ENCODE assay signal across 1 cellular context in the genomic region with DNA sequence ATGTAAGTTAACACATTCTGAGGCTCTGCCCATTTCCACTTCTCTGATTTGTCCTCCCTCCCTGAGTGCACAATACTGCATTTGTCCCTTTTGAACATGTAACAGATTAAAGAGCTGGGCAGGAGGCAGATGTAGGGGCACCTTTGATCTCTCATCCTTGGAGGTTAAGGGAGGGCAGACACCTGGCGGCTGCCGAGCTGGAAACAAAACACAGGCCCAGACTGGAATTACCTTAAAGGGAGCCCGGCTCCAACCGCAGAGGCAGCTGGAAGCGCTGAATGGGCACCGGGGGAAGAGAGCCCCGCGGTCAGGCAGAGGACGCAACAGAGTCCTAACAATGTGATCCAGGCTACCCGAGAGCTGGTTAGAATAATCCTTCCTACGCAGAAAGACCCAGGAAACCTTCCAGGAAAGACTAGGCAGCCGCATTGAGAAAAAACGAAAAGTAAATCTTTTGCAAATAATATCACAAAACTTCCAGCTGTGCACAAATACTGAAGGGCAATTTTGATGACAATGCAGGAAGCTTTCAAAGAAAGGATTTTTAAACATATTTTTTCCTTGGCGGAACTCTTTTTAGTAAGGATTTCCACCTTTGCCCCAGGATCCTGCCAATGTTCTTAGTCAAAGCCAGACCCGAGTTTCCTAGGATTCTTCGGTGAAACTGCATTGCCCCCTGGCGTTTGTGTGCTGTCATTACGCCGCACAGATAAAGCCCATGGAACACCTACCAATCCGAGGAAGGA.
TF ChIP-seq lines count a peak whose summit lies in the region.

No MANE protein-coding gene starts in this region.

TF ChIP-seq in H1, 55 proteins besides CTCF, POLR2A, EP300 and RAD21 (continued from another document):
- TF ChIP-seq, protein P1, sequence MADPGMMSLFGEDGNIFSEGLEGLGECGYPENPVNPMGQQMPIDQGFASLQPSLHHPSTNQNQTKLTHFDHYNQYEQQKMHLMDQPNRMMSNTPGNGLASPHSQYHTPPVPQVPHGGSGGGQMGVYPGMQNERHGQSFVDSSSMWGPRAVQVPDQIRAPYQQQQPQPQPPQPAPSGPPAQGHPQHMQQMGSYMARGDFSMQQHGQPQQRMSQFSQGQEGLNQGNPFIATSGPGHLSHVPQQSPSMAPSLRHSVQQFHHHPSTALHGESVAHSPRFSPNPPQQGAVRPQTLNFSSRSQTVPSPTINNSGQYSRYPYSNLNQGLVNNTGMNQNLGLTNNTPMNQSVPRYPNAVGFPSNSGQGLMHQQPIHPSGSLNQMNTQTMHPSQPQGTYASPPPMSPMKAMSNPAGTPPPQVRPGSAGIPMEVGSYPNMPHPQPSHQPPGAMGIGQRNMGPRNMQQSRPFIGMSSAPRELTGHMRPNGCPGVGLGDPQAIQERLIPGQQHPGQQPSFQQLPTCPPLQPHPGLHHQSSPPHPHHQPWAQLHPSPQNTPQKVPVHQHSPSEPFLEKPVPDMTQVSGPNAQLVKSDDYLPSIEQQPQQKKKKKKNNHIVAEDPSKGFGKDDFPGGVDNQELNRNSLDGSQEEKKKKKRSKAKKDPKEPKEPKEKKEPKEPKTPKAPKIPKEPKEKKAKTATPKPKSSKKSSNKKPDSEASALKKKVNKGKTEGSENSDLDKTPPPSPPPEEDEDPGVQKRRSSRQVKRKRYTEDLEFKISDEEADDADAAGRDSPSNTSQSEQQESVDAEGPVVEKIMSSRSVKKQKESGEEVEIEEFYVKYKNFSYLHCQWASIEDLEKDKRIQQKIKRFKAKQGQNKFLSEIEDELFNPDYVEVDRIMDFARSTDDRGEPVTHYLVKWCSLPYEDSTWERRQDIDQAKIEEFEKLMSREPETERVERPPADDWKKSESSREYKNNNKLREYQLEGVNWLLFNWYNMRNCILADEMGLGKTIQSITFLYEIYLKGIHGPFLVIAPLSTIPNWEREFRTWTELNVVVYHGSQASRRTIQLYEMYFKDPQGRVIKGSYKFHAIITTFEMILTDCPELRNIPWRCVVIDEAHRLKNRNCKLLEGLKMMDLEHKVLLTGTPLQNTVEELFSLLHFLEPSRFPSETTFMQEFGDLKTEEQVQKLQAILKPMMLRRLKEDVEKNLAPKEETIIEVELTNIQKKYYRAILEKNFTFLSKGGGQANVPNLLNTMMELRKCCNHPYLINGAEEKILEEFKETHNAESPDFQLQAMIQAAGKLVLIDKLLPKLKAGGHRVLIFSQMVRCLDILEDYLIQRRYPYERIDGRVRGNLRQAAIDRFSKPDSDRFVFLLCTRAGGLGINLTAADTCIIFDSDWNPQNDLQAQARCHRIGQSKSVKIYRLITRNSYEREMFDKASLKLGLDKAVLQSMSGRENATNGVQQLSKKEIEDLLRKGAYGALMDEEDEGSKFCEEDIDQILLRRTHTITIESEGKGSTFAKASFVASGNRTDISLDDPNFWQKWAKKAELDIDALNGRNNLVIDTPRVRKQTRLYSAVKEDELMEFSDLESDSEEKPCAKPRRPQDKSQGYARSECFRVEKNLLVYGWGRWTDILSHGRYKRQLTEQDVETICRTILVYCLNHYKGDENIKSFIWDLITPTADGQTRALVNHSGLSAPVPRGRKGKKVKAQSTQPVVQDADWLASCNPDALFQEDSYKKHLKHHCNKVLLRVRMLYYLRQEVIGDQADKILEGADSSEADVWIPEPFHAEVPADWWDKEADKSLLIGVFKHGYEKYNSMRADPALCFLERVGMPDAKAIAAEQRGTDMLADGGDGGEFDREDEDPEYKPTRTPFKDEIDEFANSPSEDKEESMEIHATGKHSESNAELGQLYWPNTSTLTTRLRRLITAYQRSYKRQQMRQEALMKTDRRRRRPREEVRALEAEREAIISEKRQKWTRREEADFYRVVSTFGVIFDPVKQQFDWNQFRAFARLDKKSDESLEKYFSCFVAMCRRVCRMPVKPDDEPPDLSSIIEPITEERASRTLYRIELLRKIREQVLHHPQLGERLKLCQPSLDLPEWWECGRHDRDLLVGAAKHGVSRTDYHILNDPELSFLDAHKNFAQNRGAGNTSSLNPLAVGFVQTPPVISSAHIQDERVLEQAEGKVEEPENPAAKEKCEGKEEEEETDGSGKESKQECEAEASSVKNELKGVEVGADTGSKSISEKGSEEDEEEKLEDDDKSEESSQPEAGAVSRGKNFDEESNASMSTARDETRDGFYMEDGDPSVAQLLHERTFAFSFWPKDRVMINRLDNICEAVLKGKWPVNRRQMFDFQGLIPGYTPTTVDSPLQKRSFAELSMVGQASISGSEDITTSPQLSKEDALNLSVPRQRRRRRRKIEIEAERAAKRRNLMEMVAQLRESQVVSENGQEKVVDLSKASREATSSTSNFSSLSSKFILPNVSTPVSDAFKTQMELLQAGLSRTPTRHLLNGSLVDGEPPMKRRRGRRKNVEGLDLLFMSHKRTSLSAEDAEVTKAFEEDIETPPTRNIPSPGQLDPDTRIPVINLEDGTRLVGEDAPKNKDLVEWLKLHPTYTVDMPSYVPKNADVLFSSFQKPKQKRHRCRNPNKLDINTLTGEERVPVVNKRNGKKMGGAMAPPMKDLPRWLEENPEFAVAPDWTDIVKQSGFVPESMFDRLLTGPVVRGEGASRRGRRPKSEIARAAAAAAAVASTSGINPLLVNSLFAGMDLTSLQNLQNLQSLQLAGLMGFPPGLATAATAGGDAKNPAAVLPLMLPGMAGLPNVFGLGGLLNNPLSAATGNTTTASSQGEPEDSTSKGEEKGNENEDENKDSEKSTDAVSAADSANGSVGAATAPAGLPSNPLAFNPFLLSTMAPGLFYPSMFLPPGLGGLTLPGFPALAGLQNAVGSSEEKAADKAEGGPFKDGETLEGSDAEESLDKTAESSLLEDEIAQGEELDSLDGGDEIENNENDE (IDR thresholded peaks at IDR 0.05; ENCODE audit: insufficient replicate concordance, low read length), result no peak
- TF ChIP-seq SIRT6 (IDR thresholded peaks at IDR 0.05; ENCODE audit: low read length) (no peak), TAF1 (IDR thresholded peaks at IDR 0.05; ENCODE audit: low read depth, low read length) (0 out of 2 replicates have a peak, but pooled peaks have one; percentile 46), HDAC6 (IDR thresholded peaks at IDR 0.05; ENCODE audit: low read depth, low read length) (no peak), JUND (IDR thresholded peaks at IDR 0.05; ENCODE audit: low read length) (no peak), BCL11A (IDR thresholded peaks at IDR 0.05; ENCODE audit: low read depth in 2 of 2, low read length in 2 of 2) (no peak), HDAC2 (IDR thresholded peaks at IDR 0.05; ENCODE audit: borderline replicate concordance in 1 of 2, low read depth in 2 of 2, low read length in 2 of 2) (no peak), MAFK (IDR thresholded peaks at IDR 0.05; ENCODE audit: low read depth, low read length) (peak; percentile 4; the same call in 1 of the 2 replicates), TCF12 (IDR thresholded peaks at IDR 0.05; ENCODE audit: low read depth, low read length) (peak; percentile 93), RXRA (IDR thresholded peaks at IDR 0.05; ENCODE audit: insufficient read depth, low read depth, low read length) (0 out of 2 replicates have a peak, but pooled peaks have one; percentile 62), CTBP2 (IDR thresholded peaks at IDR 0.05; ENCODE audit: borderline replicate concordance, insufficient read depth, insufficient read length, low read length) (peak; percentile 25), CHD2 (IDR thresholded peaks at IDR 0.05; ENCODE audit: low read length) (0 out of 2 replicates have a peak, but pooled peaks have one; percentile 46), KDM1A (IDR thresholded peaks at IDR 0.05; ENCODE audit: borderline replicate concordance, low read length) (no peak), YY1 (IDR thresholded peaks at IDR 0.05; ENCODE audit: low read depth, low read length) (peak; percentile 29; the same call in 1 of the 2 replicates), TAF7 (optimal IDR thresholded peaks at IDR 0.05; ENCODE audit: borderline replicate concordance, low read depth, low read length) (peak; percentile 50), SUZ12 (IDR thresholded peaks at IDR 0.05; ENCODE audit: low read length) (no peak), FOSL1 (IDR thresholded peaks at IDR 0.05; ENCODE audit: insufficient read depth, low read depth, low read length) (no peak), CHD1 (IDR thresholded peaks at IDR 0.05; ENCODE audit: low read depth, low read length) (no peak), NANOG (IDR thresholded peaks at IDR 0.05; ENCODE audit: insufficient read depth, low read depth, low read length, poor library complexity, severe bottlenecking) (peak; percentile 41), EZH2 (IDR thresholded peaks at IDR 0.05; ENCODE audit: low read depth, low read length, severe bottlenecking) (no peak), CBX8 (IDR thresholded peaks at IDR 0.05; ENCODE audit: borderline replicate concordance, low read depth, low read length) (no peak)
- TF ChIP-seq, protein P2, sequence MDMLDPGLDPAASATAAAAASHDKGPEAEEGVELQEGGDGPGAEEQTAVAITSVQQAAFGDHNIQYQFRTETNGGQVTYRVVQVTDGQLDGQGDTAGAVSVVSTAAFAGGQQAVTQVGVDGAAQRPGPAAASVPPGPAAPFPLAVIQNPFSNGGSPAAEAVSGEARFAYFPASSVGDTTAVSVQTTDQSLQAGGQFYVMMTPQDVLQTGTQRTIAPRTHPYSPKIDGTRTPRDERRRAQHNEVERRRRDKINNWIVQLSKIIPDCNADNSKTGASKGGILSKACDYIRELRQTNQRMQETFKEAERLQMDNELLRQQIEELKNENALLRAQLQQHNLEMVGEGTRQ (IDR thresholded peaks at IDR 0.05; ENCODE audit: low read length), result no peak
- TF ChIP-seq, protein P3, sequence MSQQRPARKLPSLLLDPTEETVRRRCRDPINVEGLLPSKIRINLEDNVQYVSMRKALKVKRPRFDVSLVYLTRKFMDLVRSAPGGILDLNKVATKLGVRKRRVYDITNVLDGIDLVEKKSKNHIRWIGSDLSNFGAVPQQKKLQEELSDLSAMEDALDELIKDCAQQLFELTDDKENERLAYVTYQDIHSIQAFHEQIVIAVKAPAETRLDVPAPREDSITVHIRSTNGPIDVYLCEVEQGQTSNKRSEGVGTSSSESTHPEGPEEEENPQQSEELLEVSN (IDR thresholded peaks at IDR 0.05), result no peak
